In the genomic region with DNA sequence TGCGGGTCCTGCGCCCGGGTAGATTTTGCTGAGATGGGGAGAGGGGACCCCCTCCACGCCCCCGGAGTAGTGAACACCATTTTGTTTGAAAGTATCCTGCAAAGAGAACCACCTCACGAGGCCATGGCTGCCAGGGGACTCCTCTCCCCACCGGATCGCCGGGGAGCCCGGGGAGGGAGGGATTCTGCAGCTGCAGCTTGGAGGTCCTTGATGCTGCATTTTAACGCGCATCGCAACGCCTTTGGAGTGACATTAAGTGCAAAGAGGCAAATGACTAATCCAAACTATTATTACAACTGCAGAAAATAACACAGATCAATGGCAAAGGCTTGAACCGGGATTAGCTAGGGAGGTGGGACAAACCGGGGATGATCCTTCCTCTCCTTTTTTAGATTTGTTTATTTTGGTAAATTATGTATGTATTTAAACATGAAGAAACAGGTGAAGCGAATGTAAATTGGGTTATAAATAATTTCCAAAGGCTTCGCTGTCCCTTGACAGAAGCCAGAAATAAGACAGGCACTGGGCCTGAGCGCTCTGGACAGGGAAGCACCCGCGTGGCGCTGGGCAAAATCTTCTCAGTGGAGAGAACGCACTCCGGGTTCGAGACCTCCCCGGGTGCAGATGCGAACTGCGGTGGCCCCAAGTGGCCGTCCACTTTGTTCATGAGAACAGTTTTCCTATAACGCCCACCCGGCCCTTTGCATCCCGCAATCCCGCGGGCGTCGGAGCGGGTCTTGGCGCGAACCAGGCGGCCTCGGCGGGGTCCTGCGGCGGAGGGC, we compare ENCODE assay signal across 10 cellular contexts. TPM values are rescaled to one million over a fixed set of nuclear protein-coding genes. Genes with fewer than 3 reads are reported as not detected.
DNase-seq lines count a peak whose midpoint lies in the region; ATAC-seq and TF ChIP-seq lines count a peak whose summit lies in the region.
"Had no signal": no experiment of that assay in that cellular context is flagged by ENCODE, and none has a peak within 500 bp of the region (broad histone marks: within the 10 kb centered on the region; RNA-seq: fewer than 3 reads in every experiment).

No MANE protein-coding gene starts in this region.

- no peak for DNase-seq in T-helper 2 cell treated with Interferon-gamma antibody and Interleukin-4, amounts not matched to agents 5 μg/mL and 100 μg/mL, for 36 hours (ENCODE audit: low spot score)
- DNase-seq in T-helper 2 cell, result no peak
- DNase-seq in SJCRH30, result no peak
- no peak for DNase-seq in right cardiac atrium
- no peak for DNase-seq in activated T-helper 1 cell treated with anti-CD3 and anti-CD28 coated beads, Interleukin-12 subunit alpha, Interleukin-12 subunit beta, Interleukin-2, Interleukin-4 antibody, amounts not matched to agents 30 ng/mL and 10 ng/mL and 1 ng/mL, durations not matched to agents 14 hours and 24 hours and 36 hours (ENCODE audit: low spot score)
- DNase-seq in foreskin keratinocyte, result no peak

- H3K27ac Mint-ChIP-seq in T-helper 2 cell treated with Interferon-gamma antibody and Interleukin-4, amounts not matched to agents 5 μg/mL and 100 μg/mL, for 36 hours, result no peak overlapping the region
- no peak overlapping the region for H3K27ac Mint-ChIP-seq in stimulated activated memory B cell treated with anti-CD40 and anti-IgM and Interleukin-4, amounts not matched to agents 10 μg/mL and 1 μg/mL and 100 μg/mL, for 72 hours
- no peak overlapping the region for H3K27ac Mint-ChIP-seq in activated T-helper 1 cell treated with anti-CD3 and anti-CD28 coated beads, Interleukin-12 subunit alpha, Interleukin-12 subunit beta, Interleukin-2, Interleukin-4 antibody, amounts not matched to agents 30 ng/mL and 10 ng/mL and 1 ng/mL, durations not matched to agents 14 hours and 24 hours and 36 hours

- H3K36me3 Mint-ChIP-seq in T-helper 2 cell treated with Interferon-gamma antibody and Interleukin-4, amounts not matched to agents 5 μg/mL and 100 μg/mL, for 36 hours (ENCODE audit: low read depth), result no peaks in the 10 kb centered on the region
- no peaks in the 10 kb centered on the region for H3K36me3 Mint-ChIP-seq in stimulated activated memory B cell treated with anti-CD40 and anti-IgM and Interleukin-4, amounts not matched to agents 10 μg/mL and 1 μg/mL and 100 μg/mL, for 72 hours
- H3K36me3 Mint-ChIP-seq in activated T-helper 1 cell treated with anti-CD3 and anti-CD28 coated beads, Interleukin-12 subunit alpha, Interleukin-12 subunit beta, Interleukin-2, Interleukin-4 antibody, amounts not matched to agents 30 ng/mL and 10 ng/mL and 1 ng/mL, durations not matched to agents 14 hours and 24 hours and 36 hours (ENCODE audit: low read depth), result no peaks in the 10 kb centered on the region

- TF ChIP-seq CTCF in foreskin keratinocyte (conservative IDR thresholded peaks at IDR 0.05), result no peak

- H3K27ac ChIP-seq in SJCRH30 (no peak overlapping the region), right cardiac atrium (ENCODE audit: low read length) (no peak overlapping the region), foreskin keratinocyte (no peak overlapping the region)
- H3K27ac ChIP-seq: C4-2B, epithelial cell of prostate had no signal

- H3K4me1 ChIP-seq in SJCRH30, result no peaks in the 10 kb centered on the region
- no peaks in the 10 kb centered on the region for H3K4me1 ChIP-seq in right cardiac atrium (ENCODE audit: control insufficient read depth, insufficient read depth, low read length)
- H3K4me1 ChIP-seq in foreskin keratinocyte, result no peaks in the 10 kb centered on the region

- 4% methylated on average over 44 of the region's 44 CpGs for WGBS in right cardiac atrium

- H3K4me1 Mint-ChIP-seq in T-helper 2 cell treated with Interferon-gamma antibody and Interleukin-4, amounts not matched to agents 5 μg/mL and 100 μg/mL, for 36 hours (ENCODE audit: low read depth), result peaks cover 3% of the 10 kb centered on the region
- H3K4me1 Mint-ChIP-seq in stimulated activated memory B cell treated with anti-CD40 and anti-IgM and Interleukin-4, amounts not matched to agents 10 μg/mL and 1 μg/mL and 100 μg/mL, for 72 hours, result peaks cover 24% of the 10 kb centered on the region
- no peaks in the 10 kb centered on the region for H3K4me1 Mint-ChIP-seq in activated T-helper 1 cell treated with anti-CD3 and anti-CD28 coated beads, Interleukin-12 subunit alpha, Interleukin-12 subunit beta, Interleukin-2, Interleukin-4 antibody, amounts not matched to agents 30 ng/mL and 10 ng/mL and 1 ng/mL, durations not matched to agents 14 hours and 24 hours and 36 hours (ENCODE audit: low read depth)

- H3K4me3 ChIP-seq in SJCRH30 (peak overlapping the region; percentile 59), right cardiac atrium (ENCODE audit: low read length) (peak overlapping the region; percentile 46)

- H3K9me3 Mint-ChIP-seq in T-helper 2 cell treated with Interferon-gamma antibody and Interleukin-4, amounts not matched to agents 5 μg/mL and 100 μg/mL, for 36 hours, result no peaks in the 10 kb centered on the region
- no peaks in the 10 kb centered on the region for H3K9me3 Mint-ChIP-seq in stimulated activated memory B cell treated with anti-CD40 and anti-IgM and Interleukin-4, amounts not matched to agents 10 μg/mL and 1 μg/mL and 100 μg/mL, for 72 hours
- H3K9me3 Mint-ChIP-seq in activated T-helper 1 cell treated with anti-CD3 and anti-CD28 coated beads, Interleukin-12 subunit alpha, Interleukin-12 subunit beta, Interleukin-2, Interleukin-4 antibody, amounts not matched to agents 30 ng/mL and 10 ng/mL and 1 ng/mL, durations not matched to agents 14 hours and 24 hours and 36 hours, result no peaks in the 10 kb centered on the region

- intact Hi-C loops in right cardiac atrium (cut with DNase I), result loop anchor here (2.0 to 5.0 kb wide), 4 partner anchors 75 to 96 kb away; no protein-coding TSS in a partner anchor
- intact Hi-C loops in activated T-helper 1 cell treated with anti-CD3 and anti-CD28 coated beads, Interleukin-12 subunit alpha, Interleukin-12 subunit beta, Interleukin-2, Interleukin-4 antibody, amounts not matched to agents 30 ng/mL and 10 ng/mL and 1 ng/mL, durations not matched to agents 14 hours and 24 hours and 36 hours (cut with micrococcal nuclease), result loop anchor here (1.0 to 2.0 kb wide), 4 partner anchors 75 to 418 kb away; no protein-coding TSS in a partner anchor

- peaks cover 61% of the 10 kb centered on the region for H3K27me3 Mint-ChIP-seq in T-helper 2 cell treated with Interferon-gamma antibody and Interleukin-4, amounts not matched to agents 5 μg/mL and 100 μg/mL, for 36 hours (ENCODE audit: low read depth)
- peaks cover 73% of the 10 kb centered on the region for H3K27me3 Mint-ChIP-seq in stimulated activated memory B cell treated with anti-CD40 and anti-IgM and Interleukin-4, amounts not matched to agents 10 μg/mL and 1 μg/mL and 100 μg/mL, for 72 hours
- peaks cover 52% of the 10 kb centered on the region for H3K27me3 Mint-ChIP-seq in activated T-helper 1 cell treated with anti-CD3 and anti-CD28 coated beads, Interleukin-12 subunit alpha, Interleukin-12 subunit beta, Interleukin-2, Interleukin-4 antibody, amounts not matched to agents 30 ng/mL and 10 ng/mL and 1 ng/mL, durations not matched to agents 14 hours and 24 hours and 36 hours (ENCODE audit: insufficient read depth)

- H3K36me3 ChIP-seq in SJCRH30, result no peaks in the 10 kb centered on the region

- H3K27me3 ChIP-seq in SJCRH30 (peaks cover 25% of the 10 kb centered on the region), right cardiac atrium (ENCODE audit: control insufficient read depth, insufficient read depth) (no peaks in the 10 kb centered on the region), foreskin keratinocyte (peaks cover 85% of the 10 kb centered on the region)

- peak overlapping the region; percentile 28 for H3K4me3 Mint-ChIP-seq in T-helper 2 cell treated with Interferon-gamma antibody and Interleukin-4, amounts not matched to agents 5 μg/mL and 100 μg/mL, for 36 hours
- peak overlapping the region; percentile 26 for H3K4me3 Mint-ChIP-seq in stimulated activated memory B cell treated with anti-CD40 and anti-IgM and Interleukin-4, amounts not matched to agents 10 μg/mL and 1 μg/mL and 100 μg/mL, for 72 hours
- no peak overlapping the region for H3K4me3 Mint-ChIP-seq in activated T-helper 1 cell treated with anti-CD3 and anti-CD28 coated beads, Interleukin-12 subunit alpha, Interleukin-12 subunit beta, Interleukin-2, Interleukin-4 antibody, amounts not matched to agents 30 ng/mL and 10 ng/mL and 1 ng/mL, durations not matched to agents 14 hours and 24 hours and 36 hours

- H3K9me3 ChIP-seq in SJCRH30 (replicated peaks) (no peaks in the 10 kb centered on the region), right cardiac atrium (ENCODE audit: control insufficient read depth, low read length) (no peaks in the 10 kb centered on the region)

- no peak for ATAC-seq in right cardiac atrium
- no peak for ATAC-seq in stimulated activated memory B cell treated with anti-CD40 and anti-IgM and Interleukin-4, amounts not matched to agents 10 μg/mL and 1 μg/mL and 100 μg/mL, for 72 hours
- no peak for ATAC-seq in HG02981 (IDR thresholded peaks at IDR 0.05; ENCODE audit: unreplicated experiment)
- no peak for ATAC-seq in foreskin keratinocyte

RNA-seq across cellular contexts. Expression of gene DPYSL5, which starts 0.9 kb away (rescaled TPM):
- 1.2 TPM in 2 replicates for total RNA-seq in SJCRH30 (2014; rRNA removed; shearing (Covaris generic))
- total RNA-seq in right cardiac atrium (not detected), foreskin keratinocyte (not detected in 2 replicates)
- polyA plus RNA-seq in right cardiac atrium (0.05 TPM), foreskin keratinocyte (not detected in 2 replicates)
- total RNA-seq in activated T-helper 1 cell treated with anti-CD3 and anti-CD28 coated beads, Interleukin-12 subunit alpha, Interleukin-12 subunit beta, Interleukin-2, Interleukin-4 antibody, amounts not matched to agents 30 ng/mL and 10 ng/mL and 1 ng/mL, durations not matched to agents 14 hours and 24 hours and 36 hours, result 0.23 TPM in 1 of 2 replicates, not detected in the other
